7 cellular contexts compared by ENCODE assay signal in genomic region chr3:98005438-98005837, GRCh38. TPM values are rescaled to one million over a fixed set of nuclear protein-coding genes. Genes with fewer than 3 reads are reported as not detected.
"Had no signal": no experiment of that assay in that cellular context is flagged by ENCODE, and none has a peak within 500 bp of the region (broad histone marks: within the 10 kb centered on the region; RNA-seq: fewer than 3 reads in every experiment).

No MANE protein-coding gene starts in this region.

- FAIRE-seq: G401.6, GM12878, GM12891, GM12892, GM18507 had no signal

- DNase-seq: GDM1, GF-D8 had no signal

RNA-seq across cellular contexts. Expression of gene GABRR3, which starts 29.7 kb away (rescaled TPM):
- polyA plus RNA-seq: GM12878 had no signal
